Comparison of ENCODE assay signal across 15 cellular contexts in the genomic region with DNA sequence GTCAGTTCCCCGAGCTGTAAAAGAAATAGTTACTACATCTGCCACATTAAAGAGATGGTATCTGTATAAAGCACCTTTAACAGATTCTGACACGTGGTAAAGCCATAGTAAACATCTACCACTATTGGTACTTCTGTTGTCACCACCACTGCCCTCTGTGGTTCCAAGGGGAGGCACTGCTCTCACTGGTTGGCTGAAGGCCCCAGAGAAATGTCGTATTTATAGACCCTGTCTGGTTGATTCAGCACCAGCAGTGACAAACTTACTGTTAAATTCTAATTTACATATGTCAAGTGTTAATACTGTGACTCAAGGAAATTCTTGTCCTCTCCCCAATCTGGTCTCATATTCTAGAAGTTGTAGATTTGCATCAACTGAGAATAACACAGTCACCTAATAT.
"Had no signal": no experiment of that assay in that cellular context is flagged by ENCODE, and none has a peak within 500 bp of the region (broad histone marks: within the 10 kb centered on the region; RNA-seq: fewer than 3 reads in every experiment).

No MANE protein-coding gene starts in this region.

- DNase-seq: activated B cell treated with CpG ODN at 0.5 μM for 24 hours; activated CD4-positive, alpha-beta memory T cell treated with anti-CD3 and anti-CD28 coated beads, Interleukin-2, amount 10 ng/mL, durations not matched to agents 7 days and 5 days; foreskin fibroblast; glutamatergic neuron; left colon; mammary epithelial cell; psoas muscle; stimulated activated CD4-positive, alpha-beta T cell treated with anti-CD3 and anti-CD28 coated beads, Interleukin-12 subunit alpha, Interleukin-12 subunit beta, amount 100 ng/mL, for 4 hours; stimulated activated CD4-positive, alpha-beta T cell treated with anti-CD3 and anti-CD28 coated beads, Interleukin-2, amount 100 ng/mL, for 48 hours; stimulated activated CD8-positive, alpha-beta memory T cell treated with anti-CD3 and anti-CD28 coated beads, Interleukin-4, amount 100 ng/mL, for 48 hours had no signal

- H3K4me1 ChIP-seq: ascending aorta, esophagus muscularis mucosa, psoas muscle had no signal

- H3K27me3 ChIP-seq: ascending aorta, esophagus muscularis mucosa had no signal

- H3K27ac Mint-ChIP-seq: activated B cell treated with CpG ODN at 0.5 μM for 24 hours; activated CD4-positive, alpha-beta memory T cell treated with anti-CD3 and anti-CD28 coated beads, Interleukin-2, amount 10 ng/mL, durations not matched to agents 7 days and 5 days; nephron; T-helper 1 cell treated with Interleukin-12 subunit alpha and Interleukin-12 subunit beta and Interleukin-4 antibody, amounts not matched to agents 30 μg/mL and 1 μg/mL, for 36 hours had no signal

- H3K9me3 Mint-ChIP-seq: activated B cell treated with CpG ODN at 0.5 μM for 24 hours; activated CD4-positive, alpha-beta memory T cell treated with anti-CD3 and anti-CD28 coated beads, Interleukin-2, amount 10 ng/mL, durations not matched to agents 7 days and 5 days; nephron; T-helper 1 cell treated with Interleukin-12 subunit alpha and Interleukin-12 subunit beta and Interleukin-4 antibody, amounts not matched to agents 30 μg/mL and 1 μg/mL, for 36 hours had no signal

- H3K4me1 Mint-ChIP-seq: activated B cell treated with CpG ODN at 0.5 μM for 24 hours; activated CD4-positive, alpha-beta memory T cell treated with anti-CD3 and anti-CD28 coated beads, Interleukin-2, amount 10 ng/mL, durations not matched to agents 7 days and 5 days; nephron had no signal

- H3K4me3 Mint-ChIP-seq: activated B cell treated with CpG ODN at 0.5 μM for 24 hours; activated CD4-positive, alpha-beta memory T cell treated with anti-CD3 and anti-CD28 coated beads, Interleukin-2, amount 10 ng/mL, durations not matched to agents 7 days and 5 days; nephron; T-helper 1 cell treated with Interleukin-12 subunit alpha and Interleukin-12 subunit beta and Interleukin-4 antibody, amounts not matched to agents 30 μg/mL and 1 μg/mL, for 36 hours had no signal

- H3K4me3 ChIP-seq: ascending aorta, esophagus muscularis mucosa, psoas muscle had no signal

- H3K36me3 ChIP-seq: ascending aorta had no signal

- H3K9me3 ChIP-seq: ascending aorta, esophagus muscularis mucosa, psoas muscle had no signal

- H3K27me3 Mint-ChIP-seq: activated B cell treated with CpG ODN at 0.5 μM for 24 hours; activated CD4-positive, alpha-beta memory T cell treated with anti-CD3 and anti-CD28 coated beads, Interleukin-2, amount 10 ng/mL, durations not matched to agents 7 days and 5 days had no signal

- ATAC-seq: left colon, psoas muscle, sciatic nerve had no signal
